1 cellular context compared by ENCODE assay signal in genomic region chr12:116376354-116377193, GRCh38.
TF ChIP-seq lines count a peak whose summit lies in the region.

No MANE protein-coding gene starts in this region.

TF ChIP-seq in A549, 52 proteins besides CTCF, POLR2A, EP300 and RAD21 (continued from another document):
- TF ChIP-seq GATA3 (IDR thresholded peaks at IDR 0.05; ENCODE audit: borderline replicate concordance) (peak; percentile 96), MAX (IDR thresholded peaks at IDR 0.05) (peak; percentile 79), E2F6 (IDR thresholded peaks at IDR 0.05; ENCODE audit: borderline replicate concordance, low read depth) (peak; percentile 67), BCL3 (IDR thresholded peaks at IDR 0.05) (peak; percentile 88; the same call in 2 of the 3 replicates), HES2 (IDR thresholded peaks at IDR 0.05) (peak; percentile 28; the same call in 1 of the 2 replicates), EHMT2 (IDR thresholded peaks at IDR 0.05; ENCODE audit: low read depth) (0 out of 2 replicates have a peak, but pooled peaks have one; percentile 46), ESRRA (IDR thresholded peaks at IDR 0.05; ENCODE audit: borderline replicate concordance, low read length) (no peak), CBX2 (IDR thresholded peaks at IDR 0.05; ENCODE audit: borderline replicate concordance, low read depth) (no peak), ELK1 (IDR thresholded peaks at IDR 0.05; ENCODE audit: low read depth, low read length) (no peak), HDAC2 (IDR thresholded peaks at IDR 0.05) (no peak), PBX3 (IDR thresholded peaks at IDR 0.05) (peak; percentile 84), ZSCAN20 (CRISPR knock-in tag; IDR thresholded peaks at IDR 0.05) (no peak), NR3C1 (IDR thresholded peaks at IDR 0.05) (no peak), SMC3 (IDR thresholded peaks at IDR 0.05) (no peak; the same call in 2 of the 3 replicates), CEBPB (IDR thresholded peaks at IDR 0.05) (peak; percentile 80 to 97), POLR2AphosphoS2 (conservative IDR thresholded peaks at IDR 0.05; ENCODE audit: low read length) (no peak), MYC (IDR thresholded peaks at IDR 0.05; ENCODE audit: borderline replicate concordance, low read length) (no peak), CHD2 (IDR thresholded peaks at IDR 0.05; ENCODE audit: low read length, partially characterized antibody) (no peak), HEYL (CRISPR knock-in tag; IDR thresholded peaks at IDR 0.05) (no peak), NPAS2 (CRISPR knock-in tag; IDR thresholded peaks at IDR 0.05; ENCODE audit: borderline replicate concordance) (no peak)
